In genomic region chr6:22940571-22941290, GRCh38 we compare ENCODE assay signal across 22 cellular contexts.
DNase-seq lines count a peak whose midpoint lies in the region; ATAC-seq and TF ChIP-seq lines count a peak whose summit lies in the region.
"Had no signal": no experiment of that assay in that cellular context is flagged by ENCODE, and none has a peak within 500 bp of the region (broad histone marks: within the 10 kb centered on the region; RNA-seq: fewer than 3 reads in every experiment).

No MANE protein-coding gene starts in this region.

- CTCF ChIA-PET in AG04449 (lab: Yijun Ruan, JAX), result interaction anchor here (1.1 to 1.4 kb wide), 2 partner anchors 14 to 34 kb away, joined by 3 to 4 read pairs; no protein-coding TSS in a partner anchor

- H3K27ac Mint-ChIP-seq in nephron, result peak overlapping the region; percentile 69 to 90 (median 83)
- H3K27ac Mint-ChIP-seq: activated CD4-positive, alpha-beta memory T cell treated with anti-CD3 and anti-CD28 coated beads for 36 hours had no signal

- H3K9me3 Mint-ChIP-seq in nephron, result peaks cover 16% of the 10 kb centered on the region
- H3K9me3 Mint-ChIP-seq: activated CD4-positive, alpha-beta memory T cell treated with anti-CD3 and anti-CD28 coated beads for 36 hours had no signal

- H3K4me1 Mint-ChIP-seq in nephron, result peaks cover 26% of the 10 kb centered on the region
- H3K4me1 Mint-ChIP-seq: neural crest cell had no signal

- no peaks in the 10 kb centered on the region for H3K27me3 Mint-ChIP-seq in nephron (ENCODE audit: low read depth)
- H3K27me3 Mint-ChIP-seq: activated CD4-positive, alpha-beta memory T cell treated with anti-CD3 and anti-CD28 coated beads for 36 hours had no signal

- no peak for ATAC-seq in GM21528 (IDR thresholded peaks at IDR 0.05; ENCODE audit: low FRiP score, unreplicated experiment)
- ATAC-seq: HCT116, left cardiac atrium, Panc1 had no signal

- DNase-seq in AG04449 (ENCODE audit: low read depth, low spot score), result peak; percentile 64
- peak; percentile 9 for DNase-seq in GM03348 (ENCODE audit: low spot score)
- peak; percentile 4 to 10 for DNase-seq in cardiac fibroblast (ENCODE audit: low read depth in 2 of 2)
- DNase-seq in DMS153 (lab: John Stamatoyannopoulos, UW), result no peak
- no peak for DNase-seq in DMS53 treated with DMSO at 0.1 percent for 48 hours (lab: John Stamatoyannopoulos, UW; ENCODE audit: unreplicated experiment)
- DNase-seq in cortex of kidney (lab: John Stamatoyannopoulos, UW), result no peak
- DNase-seq: activated CD4-positive, alpha-beta memory T cell treated with anti-CD3 and anti-CD28 coated beads for 36 hours; activated gamma-delta T cell treated with Interleukin-2 at 50 U/mL for 16 hours; central memory CD4-positive, alpha-beta T cell; Karpas-422; left cardiac atrium; midbrain; NCI-H1092 treated with DMSO at 0.1 percent for 48 hours; NCI-H2029; NCI-H345; stimulated activated CD4-positive, alpha-beta T cell treated with anti-CD3 and anti-CD28 coated beads, Interleukin-4, amount 100 ng/mL, for 1 hour had no signal

- POLR2A ChIA-PET in AG04449 (lab: Yijun Ruan, JAX), result interaction anchor here (0.8 kb wide), 1 partner anchor 489 kb away, joined by 4 read pairs; no protein-coding TSS in a partner anchor

- TF ChIP-seq CTCF in AG04449 (IDR thresholded peaks at IDR 0.05; ENCODE audit: insufficient read depth, low read length, missing control alignments) (no peak), cardiac fibroblast (IDR thresholded peaks at IDR 0.05; ENCODE audit: low read depth, low read length) (no peak), nephron (IDR thresholded peaks at IDR 0.05; ENCODE audit: unreplicated experiment in 3 of 3) (no peak)

- no peak overlapping the region for H3K4me3 Mint-ChIP-seq in nephron
- H3K4me3 Mint-ChIP-seq: activated CD4-positive, alpha-beta memory T cell treated with anti-CD3 and anti-CD28 coated beads for 36 hours; neural crest cell had no signal

- H3K4me3 ChIP-seq in AG04449 (ENCODE audit: low read depth, low read length), result no peak overlapping the region
- no peak overlapping the region for H3K4me3 ChIP-seq in cardiac fibroblast (replicated peaks in 1 of 2; ENCODE audit: low read depth in 2 of 2, low read length in 2 of 2)
- H3K4me3 ChIP-seq: SJSA1 had no signal

- peaks cover 7% of the 10 kb centered on the region for H3K36me3 Mint-ChIP-seq in nephron (ENCODE audit: low read depth)
- H3K36me3 Mint-ChIP-seq: activated CD4-positive, alpha-beta memory T cell treated with anti-CD3 and anti-CD28 coated beads for 36 hours had no signal

Comparison
In these comparisons a context has a peak if more than half of its experiments do, and no peak if none do; other contexts are left out.
1. DNase-seq: peak in AG04449 (single experiment), GM03348 (single experiment) and cardiac fibroblast (2 of 2); none in DMS153 (single experiment), DMS53 treated with DMSO at 0.1 percent for 48 hours (single experiment) and cortex of kidney (single experiment).